8 cellular contexts compared by ENCODE assay signal in genomic region chr7:142385528-142386340, GRCh38.
DNase-seq lines count a peak whose midpoint lies in the region; ATAC-seq and TF ChIP-seq lines count a peak whose summit lies in the region.

No MANE protein-coding gene starts in this region.

- H3K27ac Mint-ChIP-seq in CD8-positive, alpha-beta memory T cell, result peak overlapping the region in 1 of 8 donors; percentile 46
- peak overlapping the region; percentile 84 for H3K27ac Mint-ChIP-seq in activated naive CD4-positive, alpha-beta T cell treated with anti-CD3 and anti-CD28 coated beads for 36 hours
- H3K27ac Mint-ChIP-seq in glutamatergic neuron (ENCODE audit: unreplicated experiment), result no peak overlapping the region

- H3K36me3 Mint-ChIP-seq in CD8-positive, alpha-beta memory T cell, result no peaks in the 10 kb centered on the region
- H3K36me3 Mint-ChIP-seq in activated naive CD4-positive, alpha-beta T cell treated with anti-CD3 and anti-CD28 coated beads for 36 hours (ENCODE audit: low read depth), result no peaks in the 10 kb centered on the region
- peaks cover 5% of the 10 kb centered on the region for H3K36me3 Mint-ChIP-seq in glutamatergic neuron (ENCODE audit: unreplicated experiment)

- peak; percentile 74 for TF ChIP-seq CTCF in glutamatergic neuron (IDR thresholded peaks at IDR 0.05; ENCODE audit: partially characterized antibody, unreplicated experiment)
- peak; percentile 84 for TF ChIP-seq CTCF in retinal pigment epithelial cell (conservative IDR thresholded peaks at IDR 0.05; ENCODE audit: low read depth, low read length)

- H3K9me3 ChIP-seq in CD8-positive, alpha-beta memory T cell (ENCODE audit: low read length), result no peaks in the 10 kb centered on the region

- H3K4me3 ChIP-seq in CD8-positive, alpha-beta memory T cell (ENCODE audit: low read length), result no peak overlapping the region
- no peak overlapping the region for H3K4me3 ChIP-seq in retinal pigment epithelial cell (ENCODE audit: low read length)

- peaks cover 19 to 27% (median 20%) of the 10 kb centered on the region in 3 donors for H3K4me1 Mint-ChIP-seq in CD8-positive, alpha-beta memory T cell
- H3K4me1 Mint-ChIP-seq in activated naive CD4-positive, alpha-beta T cell treated with anti-CD3 and anti-CD28 coated beads for 36 hours (ENCODE audit: low read depth), result peaks cover 26% of the 10 kb centered on the region
- peaks cover 44% of the 10 kb centered on the region for H3K4me1 Mint-ChIP-seq in glutamatergic neuron (ENCODE audit: low read depth, unreplicated experiment)

- POLR2A ChIA-PET in CD8-positive, alpha-beta memory T cell (lab: Charles Lee), result interaction anchor here (1.0 to 2.4 kb wide), 3 partner anchors 10 to 426 kb away, joined by 3 to 11 read pairs (median 3); no protein-coding TSS in a partner anchor

- no peak overlapping the region for H3K27ac ChIP-seq in CD8-positive, alpha-beta memory T cell (ENCODE audit: low read depth, low read length)

- ATAC-seq in GM19023 (IDR thresholded peaks at IDR 0.05; ENCODE audit: unreplicated experiment) (peak; percentile 70), HG03175 (IDR thresholded peaks at IDR 0.05; ENCODE audit: unreplicated experiment) (peak; percentile 80)

- H3K27me3 Mint-ChIP-seq in CD8-positive, alpha-beta memory T cell, result no peaks in the 10 kb centered on the region
- no peaks in the 10 kb centered on the region for H3K27me3 Mint-ChIP-seq in activated naive CD4-positive, alpha-beta T cell treated with anti-CD3 and anti-CD28 coated beads for 36 hours (ENCODE audit: low read depth)
- H3K27me3 Mint-ChIP-seq in glutamatergic neuron (ENCODE audit: unreplicated experiment), result peaks cover 8% of the 10 kb centered on the region

- intact Hi-C loops in activated naive CD4-positive, alpha-beta T cell treated with anti-CD3 and anti-CD28 coated beads for 36 hours (cut with micrococcal nuclease), result loop anchor here (1.0 to 5.0 kb wide), 7 partner anchors 53 to 617 kb away; no protein-coding TSS in a partner anchor

- CTCF ChIA-PET in CD8-positive, alpha-beta memory T cell (lab: Charles Lee), result interaction anchor here (0.8 to 2.6 kb wide), 14 partner anchors 8 to 834 kb away, joined by 3 to 13 read pairs (median 5); no protein-coding TSS in a partner anchor
- CTCF ChIA-PET in activated naive CD4-positive, alpha-beta T cell treated with anti-CD3 and anti-CD28 coated beads for 36 hours (lab: Charles Lee), result interaction anchor here (0.5 to 3.2 kb wide), 34 partner anchors 9 to 618 kb away, joined by 3 to 17 read pairs (median 4); no protein-coding TSS in a partner anchor

- H3K4me3 Mint-ChIP-seq in CD8-positive, alpha-beta memory T cell, result peak overlapping the region in 1 of 7 donors; percentile 49
- H3K4me3 Mint-ChIP-seq in activated naive CD4-positive, alpha-beta T cell treated with anti-CD3 and anti-CD28 coated beads for 36 hours, result peak overlapping the region; percentile 32
- no peak overlapping the region for H3K4me3 Mint-ChIP-seq in glutamatergic neuron (ENCODE audit: unreplicated experiment)

- H3K9me3 Mint-ChIP-seq in CD8-positive, alpha-beta memory T cell, result no peaks in the 10 kb centered on the region
- no peaks in the 10 kb centered on the region for H3K9me3 Mint-ChIP-seq in activated naive CD4-positive, alpha-beta T cell treated with anti-CD3 and anti-CD28 coated beads for 36 hours
- peaks cover 3% of the 10 kb centered on the region for H3K9me3 Mint-ChIP-seq in glutamatergic neuron (ENCODE audit: unreplicated experiment)

- H3K27me3 ChIP-seq in CD8-positive, alpha-beta memory T cell (ENCODE audit: insufficient read depth, low read length, poor library complexity, severe bottlenecking), result no peaks in the 10 kb centered on the region

- peak in 3 of 5 donors; percentile 4 to 61 (median 35) for DNase-seq in CD8-positive, alpha-beta memory T cell
- peak; percentile 39 for DNase-seq in NCI-H82 treated with DMSO at 0.1 percent for 48 hours (lab: John Stamatoyannopoulos, UW; ENCODE audit: unreplicated experiment)
- DNase-seq in activated naive CD4-positive, alpha-beta T cell treated with anti-CD3 and anti-CD28 coated beads for 36 hours, result peak; percentile 76
- peak; percentile 55 for DNase-seq in glutamatergic neuron
- no peak for DNase-seq in retinal pigment epithelial cell (ENCODE audit: low read depth)
- no peak for DNase-seq in NCI-H2196 treated with DMSO at 0.1 percent for 48 hours (lab: John Stamatoyannopoulos, UW; ENCODE audit: unreplicated experiment)

- H3K4me1 ChIP-seq in CD8-positive, alpha-beta memory T cell (ENCODE audit: insufficient read depth, low read length), result peaks cover 18% of the 10 kb centered on the region

- no peaks in the 10 kb centered on the region for H3K36me3 ChIP-seq in CD8-positive, alpha-beta memory T cell (ENCODE audit: insufficient read depth, low read length)

Comparison
In these comparisons a context has a peak if more than half of its experiments do, and no peak if none do; other contexts are left out.
1. DNase-seq: peak in CD8-positive, alpha-beta memory T cell (3 of 5), NCI-H82 treated with DMSO at 0.1 percent for 48 hours (single experiment), activated naive CD4-positive, alpha-beta T cell treated with anti-CD3 and anti-CD28 coated beads for 36 hours (single experiment) and glutamatergic neuron (single experiment); none in retinal pigment epithelial cell (single experiment) and NCI-H2196 treated with DMSO at 0.1 percent for 48 hours (single experiment).